Comparison of ENCODE assay signal across 10 cellular contexts in the genomic region with DNA sequence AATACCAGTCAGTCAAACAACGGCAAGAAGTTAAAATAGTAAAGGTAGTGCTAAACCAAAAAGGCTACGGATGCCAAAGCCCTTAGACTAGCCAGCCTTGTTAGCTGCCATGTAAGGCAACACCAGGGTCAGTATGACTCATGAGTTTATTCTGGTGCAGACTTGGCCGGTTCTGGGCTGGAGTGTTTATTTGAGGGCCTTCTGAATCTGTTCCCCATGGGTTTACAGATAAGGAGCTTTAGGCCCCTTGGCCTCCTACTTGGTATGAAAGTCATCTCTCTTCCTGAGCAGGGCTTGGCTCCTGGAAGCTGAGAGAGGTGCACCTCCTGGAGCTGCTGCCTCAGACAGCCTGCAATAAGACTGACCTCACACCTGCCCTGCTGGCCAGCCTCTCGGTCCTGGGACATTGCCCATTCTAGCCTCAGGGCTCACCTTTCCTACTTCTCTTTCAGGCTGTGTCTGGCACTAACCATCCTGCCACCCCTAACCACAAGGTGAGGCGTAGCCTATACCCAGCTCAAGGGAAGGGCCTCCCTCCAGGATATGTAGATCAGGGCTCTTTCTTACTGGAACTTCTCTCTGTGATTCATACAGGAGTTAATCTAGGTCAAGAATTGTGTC. TPM values are rescaled to one million over a fixed set of nuclear protein-coding genes. Genes with fewer than 3 reads are reported as not detected.
DNase-seq lines count a peak whose midpoint lies in the region; ATAC-seq, FAIRE-seq and TF ChIP-seq lines count a peak whose summit lies in the region.
"Had no signal": no experiment of that assay in that cellular context is flagged by ENCODE, and none has a peak within 500 bp of the region (broad histone marks: within the 10 kb centered on the region; RNA-seq: fewer than 3 reads in every experiment).

No MANE protein-coding gene starts in this region.

- H3K27me3 ChIP-seq in adipocyte (replicated peaks; ENCODE audit: control insufficient read depth, insufficient read depth, low read length) = no peaks in the 10 kb centered on the region
- no peaks in the 10 kb centered on the region for H3K27me3 ChIP-seq in right atrium auricular region
- peaks cover 7% of the 10 kb centered on the region for H3K27me3 ChIP-seq in CD4-positive, alpha-beta T cell (ENCODE audit: control insufficient read depth, insufficient read depth, low read length)

- ATAC-seq in CD4-positive, alpha-beta T cell (ENCODE audit: poor library complexity) = no peak
- ATAC-seq in stimulated activated naive CD8-positive, alpha-beta T cell treated with anti-CD3 and anti-CD28 coated beads, Interleukin-15, amount 100 ng/mL, for 72 hours = no peak
- ATAC-seq in HG03196 (IDR thresholded peaks at IDR 0.05; ENCODE audit: unreplicated experiment) = no peak
- ATAC-seq: activated T-cell treated with anti-CD3 and anti-CD28 coated beads, Interleukin-2, amount 50 U/mL, for 4 hours had no signal

- H3K4me1 Mint-ChIP-seq in CD4-positive, alpha-beta T cell (ENCODE audit: low read depth) = no peaks in the 10 kb centered on the region
- no peaks in the 10 kb centered on the region for H3K4me1 Mint-ChIP-seq in stimulated activated naive CD8-positive, alpha-beta T cell treated with anti-CD3 and anti-CD28 coated beads, Interleukin-15, amount 100 ng/mL, for 72 hours

- H3K9me3 ChIP-seq in adipocyte (ENCODE audit: control insufficient read depth, low read length) (no peaks in the 10 kb centered on the region), right atrium auricular region (no peaks in the 10 kb centered on the region)
- no peaks in the 10 kb centered on the region for H3K9me3 ChIP-seq in CD4-positive, alpha-beta T cell (ENCODE audit: control insufficient read depth, low read length)

- POLR2A ChIA-PET in CD4-positive, alpha-beta T cell (lab: Charles Lee) = no interaction called here

- H3K4me1 ChIP-seq in adipocyte (ENCODE audit: control insufficient read depth, insufficient read depth, low read length) (peaks cover 40% of the 10 kb centered on the region), right atrium auricular region (peaks cover 0 to 40% of the 10 kb centered on the region in 2 donors)

- peak overlapping the region; percentile 86 to 92 for H3K27ac ChIP-seq in right atrium auricular region
- H3K27ac ChIP-seq in CD4-positive, alpha-beta T cell (ENCODE audit: low read depth, low read length) = no peak overlapping the region

- H3K27ac Mint-ChIP-seq in CD4-positive, alpha-beta T cell = no peak overlapping the region
- H3K27ac Mint-ChIP-seq in stimulated activated naive CD8-positive, alpha-beta T cell treated with anti-CD3 and anti-CD28 coated beads, Interleukin-15, amount 100 ng/mL, for 72 hours = peak overlapping the region in 1 of 2 donors; percentile 9

- H3K36me3 ChIP-seq in adipocyte (ENCODE audit: control insufficient read depth, insufficient read depth, low read length, severe bottlenecking) (no peaks in the 10 kb centered on the region), right atrium auricular region (no peaks in the 10 kb centered on the region)

- CTCF ChIA-PET in CD4-positive, alpha-beta T cell (lab: Charles Lee) = no interaction called here

- TF ChIP-seq CTCF in right atrium auricular region (IDR thresholded peaks at IDR 0.05) = no peak
- TF ChIP-seq CTCF in CD4-positive, alpha-beta T cell (IDR thresholded peaks at IDR 0.05) = no peak

- DNase-seq in H54 (ENCODE audit: insufficient read length, low spot score) (peak; percentile 52), adipocyte (ENCODE audit: low read depth) (peak; percentile 84), right atrium auricular region (ENCODE audit: low spot score) (peak; percentile 63), stromal cell of bone marrow (ENCODE audit: low read depth) (peak; percentile 81), putamen (ENCODE audit: low spot score) (no peak)
- DNase-seq in CD4-positive, alpha-beta T cell = no peak
- no peak for DNase-seq in stimulated activated naive CD8-positive, alpha-beta T cell treated with anti-CD3 and anti-CD28 coated beads, Interleukin-15, amount 100 ng/mL, for 72 hours
- DNase-seq: activated T-cell treated with anti-CD3 and anti-CD28 coated beads, Interleukin-2, amount 50 U/mL, for 4 hours had no signal

- H3K9me3 Mint-ChIP-seq in CD4-positive, alpha-beta T cell = peaks cover 5% of the 10 kb centered on the region
- no peaks in the 10 kb centered on the region for H3K9me3 Mint-ChIP-seq in stimulated activated naive CD8-positive, alpha-beta T cell treated with anti-CD3 and anti-CD28 coated beads, Interleukin-15, amount 100 ng/mL, for 72 hours
- H3K9me3 Mint-ChIP-seq: activated T-cell treated with anti-CD3 and anti-CD28 coated beads, Interleukin-2, amount 50 U/mL, for 4 hours had no signal

- H3K4me3 ChIP-seq in adipocyte (ENCODE audit: low read length) (no peak overlapping the region), right atrium auricular region (no peak overlapping the region)

- H3K4me3 Mint-ChIP-seq in CD4-positive, alpha-beta T cell = no peak overlapping the region
- H3K4me3 Mint-ChIP-seq in stimulated activated naive CD8-positive, alpha-beta T cell treated with anti-CD3 and anti-CD28 coated beads, Interleukin-15, amount 100 ng/mL, for 72 hours = no peak overlapping the region
- H3K4me3 Mint-ChIP-seq: activated T-cell treated with anti-CD3 and anti-CD28 coated beads, Interleukin-2, amount 50 U/mL, for 4 hours had no signal

- no peaks in the 10 kb centered on the region for H3K36me3 Mint-ChIP-seq in CD4-positive, alpha-beta T cell (ENCODE audit: low read depth)

- peaks cover 40% of the 10 kb centered on the region for H3K27me3 Mint-ChIP-seq in CD4-positive, alpha-beta T cell
- H3K27me3 Mint-ChIP-seq in stimulated activated naive CD8-positive, alpha-beta T cell treated with anti-CD3 and anti-CD28 coated beads, Interleukin-15, amount 100 ng/mL, for 72 hours = peaks cover 40% of the 10 kb centered on the region

- H3K9ac ChIP-seq in adipocyte (ENCODE audit: low read length) = no peak overlapping the region

- FAIRE-seq in H54 (lab: Jason Lieb, UNC) = peak; percentile 94

- intact Hi-C loops in CD4-positive, alpha-beta T cell (cut with DNase I, micrococcal nuclease) = no loop called here

- TF ChIP-seq POLR2A in H54 (IDR thresholded peaks at IDR 0.05; ENCODE audit: low read depth, low read length) = no peak

RNA-seq across cellular contexts. Expression of gene RTP1, which starts 10.4 kb away (rescaled TPM):
- total RNA-seq in right atrium auricular region = not detected
- total RNA-seq in CD4-positive, alpha-beta T cell = not detected
- total RNA-seq: activated T-cell treated with anti-CD3 and anti-CD28 coated beads, Interleukin-2, amount 50 U/mL, for 4 hours; mesenteric fat pad had no signal

RNA-seq across cellular contexts. Expression of gene RPL39L, which starts 47.6 kb away (rescaled TPM):
- 10 to 100 TPM; 11.9 to 12.7 TPM for total RNA-seq in right atrium auricular region
- 1 to 10 TPM; 1.1 to 1.7 TPM for total RNA-seq in CD4-positive, alpha-beta T cell

Comparison
In these comparisons a context has a peak if more than half of its experiments do, and no peak if none do; other contexts are left out.
1. DNase-seq: peak in H54 (single experiment), adipocyte (single experiment), right atrium auricular region (single experiment) and stromal cell of bone marrow (single experiment); none in CD4-positive, alpha-beta T cell (0 of 10), stimulated activated naive CD8-positive, alpha-beta T cell treated with anti-CD3 and anti-CD28 coated beads, Interleukin-15, amount 100 ng/mL, for 72 hours (0 of 2) and putamen (single experiment).
2. RNA of gene RPL39L, which starts 47.6 kb away (total RNA-seq): 11.9 to 12.7 TPM in right atrium auricular region; 1.1 to 1.7 TPM in CD4-positive, alpha-beta T cell; every median in the first group is over 4 times any median in the second.